11 cellular contexts compared by ENCODE assay signal in genomic region chr1:84250668-84251067, GRCh38.
"Had no signal": no experiment of that assay in that cellular context is flagged by ENCODE, and none has a peak within 500 bp of the region (broad histone marks: within the 10 kb centered on the region; RNA-seq: fewer than 3 reads in every experiment).

No MANE protein-coding gene starts in this region.

- ATAC-seq: GM23338 had no signal

- H3K9ac ChIP-seq: KMS-11 had no signal

- H3K27ac ChIP-seq: KMS-11 had no signal

- H3K4me2 ChIP-seq: GM23338, KMS-11 had no signal

- DNase-seq: H9, HCEC 1CT, HFFc6, IMR-90, Karpas-422, KBM-7 had no signal

- FAIRE-seq: H1, H54, HTR-8/SVneo had no signal

- H3K4me3 ChIP-seq: GM23338 had no signal

- H2AFZ ChIP-seq: GM23338 had no signal
